ENCODE assay signal across 17 cellular contexts in the genomic region with DNA sequence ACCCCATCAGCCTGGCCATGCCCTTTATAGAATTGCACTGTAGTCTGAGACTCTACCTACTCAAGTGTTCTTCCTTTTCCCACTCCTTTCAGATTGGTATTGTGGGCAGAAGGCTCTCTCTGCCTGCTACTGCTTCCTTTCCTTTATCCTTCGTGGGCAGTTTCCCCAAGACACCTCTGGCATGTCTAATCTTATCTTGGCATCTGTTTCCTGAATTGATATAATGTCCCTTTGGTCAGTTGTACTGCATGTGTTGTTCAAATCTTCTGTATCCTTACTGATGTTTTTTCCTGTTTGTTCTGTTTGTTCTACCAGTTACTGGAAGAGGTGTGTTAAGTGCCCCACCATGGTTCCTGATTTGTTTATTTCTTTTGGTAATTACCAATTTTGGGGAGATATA. TPM values are rescaled to one million over a fixed set of nuclear protein-coding genes. Genes with fewer than 3 reads are reported as not detected.
DNase-seq lines count a peak whose midpoint lies in the region; ATAC-seq and TF ChIP-seq lines count a peak whose summit lies in the region.
"Had no signal": no experiment of that assay in that cellular context is flagged by ENCODE, and none has a peak within 500 bp of the region (broad histone marks: within the 10 kb centered on the region; RNA-seq: fewer than 3 reads in every experiment).

No MANE protein-coding gene starts in this region.

- H3K9me3 ChIP-seq in spleen (peaks cover 0 to 26% (median 21%) of the 10 kb centered on the region in 8 donors), lower lobe of right lung (peaks cover 8% of the 10 kb centered on the region)

- intact Hi-C loops in spleen (cut with DNase I; ENCODE audit: low total_unique reads): no loop called here
- intact Hi-C loops in lower lobe of right lung (cut with DNase I): no loop called here

- H3K4me3 ChIP-seq in spleen: no peak overlapping the region
- H3K4me3 ChIP-seq in lower lobe of right lung: no peak overlapping the region
- H3K4me3 ChIP-seq: GM23338, SJCRH30 had no signal

- H3K27me3 ChIP-seq in spleen (replicated peaks in 1 of 7) (no peaks in the 10 kb centered on the region), lower lobe of right lung (ENCODE audit: low read depth) (no peaks in the 10 kb centered on the region)
- H3K27me3 ChIP-seq: SJCRH30 had no signal

- H3K4me1 ChIP-seq in spleen (no peaks in the 10 kb centered on the region), lower lobe of right lung (no peaks in the 10 kb centered on the region)

- TF ChIP-seq CTCF in VCaP (conservative IDR thresholded peaks at IDR 0.05) (no peak), spleen (IDR thresholded peaks at IDR 0.05 in 8 of 11, conservative IDR thresholded peaks at IDR 0.05 in 3 of 11) (no peak), lower lobe of right lung (IDR thresholded peaks at IDR 0.05) (no peak)

- TF ChIP-seq POLR2A in spleen (IDR thresholded peaks at IDR 0.05): no peak

- no peaks in the 10 kb centered on the region for H3K36me3 ChIP-seq in spleen
- H3K36me3 ChIP-seq in lower lobe of right lung: no peaks in the 10 kb centered on the region
- H3K36me3 ChIP-seq: SJCRH30 had no signal

- in situ Hi-C loops in G401 (cut with HindIII; ENCODE audit: low sequenced_read_pairs): no loop called here

- ATAC-seq in lower lobe of right lung: no peak
- ATAC-seq: GM23338 had no signal

- H3K27ac ChIP-seq in VCaP: peak overlapping the region; percentile 26; the same call in 1 of the 2 replicates
- peak overlapping the region in 5 of 8 donors; percentile 6 to 51 (median 29) for H3K27ac ChIP-seq in spleen
- no peak overlapping the region for H3K27ac ChIP-seq in lower lobe of right lung
- H3K27ac ChIP-seq: SJCRH30 had no signal

- DNase-seq in CMK (ENCODE audit: low read depth): peak; percentile 68
- DNase-seq in islet precursor cell: peak; percentile 44
- DNase-seq in spleen: no peak
- no peak for DNase-seq in lower lobe of right lung
- DNase-seq in G401 (ENCODE audit: low spot score): no peak
- DNase-seq in DMS79 (lab: John Stamatoyannopoulos, UW): no peak
- DNase-seq: CD4-positive, alpha-beta memory T cell; HCEC 1CT; MV-4-11; NCI-H1694; NCI-H2081; NCI-H2171; NCI-H526; OCI-M1 had no signal

- 11 to 29% (median 22%) methylated on average over 1 of the region's 1 CpG for WGBS in spleen, 5 donors

RNA-seq across cellular contexts. Expression of gene MSI2, which starts 29.5 kb away (rescaled TPM):
- 100 to 1,000 TPM in 2 of 7 donors, 10 to 100 TPM in 5; 47.0 to 131 (median 87.2) TPM for total RNA-seq in spleen
- 10 to 100 TPM in 2 of 3 donors, 1 to 10 TPM in 1; 9.8 to 18.0 (median 13.2) TPM for polyA plus RNA-seq in spleen
- 43.9 TPM for total RNA-seq in lower lobe of right lung
- 48.1 and 75.0 TPM in 2 replicates for total RNA-seq in G401 (2014; rRNA removed; shearing (Covaris generic))

Comparison
In these comparisons a context has a peak if more than half of its experiments do, and no peak if none do; other contexts are left out.
1. DNase-seq: peak in CMK (single experiment) and islet precursor cell (single experiment); none in spleen (single experiment), lower lobe of right lung (single experiment), G401 (single experiment) and DMS79 (single experiment).